In genomic region chr10:89032141-89032814, GRCh38 we compare ENCODE assay signal across 1 cellular context.
TF ChIP-seq lines count a peak whose summit lies in the region.

No MANE protein-coding gene starts in this region.

TF ChIP-seq in SK-N-SH, 30 proteins besides CTCF, POLR2A, EP300 and RAD21 (continued from another document):
- TF ChIP-seq RXRA (IDR thresholded peaks at IDR 0.05; ENCODE audit: borderline replicate concordance, low read depth) = peak; percentile 84; the same call in 1 of the 2 replicates
- TF ChIP-seq TAF1 (IDR thresholded peaks at IDR 0.05; ENCODE audit: borderline replicate concordance, low read depth, low read length) = no peak
- no peak for TF ChIP-seq RCOR1 (IDR thresholded peaks at IDR 0.05; ENCODE audit: low read length)
- TF ChIP-seq REST (IDR thresholded peaks at IDR 0.05; ENCODE audit: low read depth, low read length) = no peak
- TF ChIP-seq MEF2A (IDR thresholded peaks at IDR 0.05; ENCODE audit: borderline replicate concordance, low read depth) = no peak
- TF ChIP-seq POLR2AphosphoS5 (IDR thresholded peaks at IDR 0.05; ENCODE audit: low read depth, low read length) = no peak
